1 cellular context compared by ENCODE assay signal in genomic region chr13:112333756-112334543, GRCh38.
TF ChIP-seq lines count a peak whose summit lies in the region.

No MANE protein-coding gene starts in this region.

TF ChIP-seq in SK-N-SH, 30 proteins besides CTCF, POLR2A, EP300 and RAD21 (continued from another document):
- TF ChIP-seq, protein P1, sequence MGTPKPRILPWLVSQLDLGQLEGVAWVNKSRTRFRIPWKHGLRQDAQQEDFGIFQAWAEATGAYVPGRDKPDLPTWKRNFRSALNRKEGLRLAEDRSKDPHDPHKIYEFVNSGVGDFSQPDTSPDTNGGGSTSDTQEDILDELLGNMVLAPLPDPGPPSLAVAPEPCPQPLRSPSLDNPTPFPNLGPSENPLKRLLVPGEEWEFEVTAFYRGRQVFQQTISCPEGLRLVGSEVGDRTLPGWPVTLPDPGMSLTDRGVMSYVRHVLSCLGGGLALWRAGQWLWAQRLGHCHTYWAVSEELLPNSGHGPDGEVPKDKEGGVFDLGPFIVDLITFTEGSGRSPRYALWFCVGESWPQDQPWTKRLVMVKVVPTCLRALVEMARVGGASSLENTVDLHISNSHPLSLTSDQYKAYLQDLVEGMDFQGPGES (IDR thresholded peaks at IDR 0.05; ENCODE audit: low read depth, low read length), result no peak
- no peak for TF ChIP-seq JUND (IDR thresholded peaks at IDR 0.05)
- TF ChIP-seq RFX5 (IDR thresholded peaks at IDR 0.05; ENCODE audit: low read length), result no peak
- no peak for TF ChIP-seq EZH2phosphoT487 (IDR thresholded peaks at IDR 0.05; ENCODE audit: borderline replicate concordance, low read depth)
- TF ChIP-seq MEF2A (IDR thresholded peaks at IDR 0.05; ENCODE audit: borderline replicate concordance, low read depth), result no peak
- TF ChIP-seq, protein P2, sequence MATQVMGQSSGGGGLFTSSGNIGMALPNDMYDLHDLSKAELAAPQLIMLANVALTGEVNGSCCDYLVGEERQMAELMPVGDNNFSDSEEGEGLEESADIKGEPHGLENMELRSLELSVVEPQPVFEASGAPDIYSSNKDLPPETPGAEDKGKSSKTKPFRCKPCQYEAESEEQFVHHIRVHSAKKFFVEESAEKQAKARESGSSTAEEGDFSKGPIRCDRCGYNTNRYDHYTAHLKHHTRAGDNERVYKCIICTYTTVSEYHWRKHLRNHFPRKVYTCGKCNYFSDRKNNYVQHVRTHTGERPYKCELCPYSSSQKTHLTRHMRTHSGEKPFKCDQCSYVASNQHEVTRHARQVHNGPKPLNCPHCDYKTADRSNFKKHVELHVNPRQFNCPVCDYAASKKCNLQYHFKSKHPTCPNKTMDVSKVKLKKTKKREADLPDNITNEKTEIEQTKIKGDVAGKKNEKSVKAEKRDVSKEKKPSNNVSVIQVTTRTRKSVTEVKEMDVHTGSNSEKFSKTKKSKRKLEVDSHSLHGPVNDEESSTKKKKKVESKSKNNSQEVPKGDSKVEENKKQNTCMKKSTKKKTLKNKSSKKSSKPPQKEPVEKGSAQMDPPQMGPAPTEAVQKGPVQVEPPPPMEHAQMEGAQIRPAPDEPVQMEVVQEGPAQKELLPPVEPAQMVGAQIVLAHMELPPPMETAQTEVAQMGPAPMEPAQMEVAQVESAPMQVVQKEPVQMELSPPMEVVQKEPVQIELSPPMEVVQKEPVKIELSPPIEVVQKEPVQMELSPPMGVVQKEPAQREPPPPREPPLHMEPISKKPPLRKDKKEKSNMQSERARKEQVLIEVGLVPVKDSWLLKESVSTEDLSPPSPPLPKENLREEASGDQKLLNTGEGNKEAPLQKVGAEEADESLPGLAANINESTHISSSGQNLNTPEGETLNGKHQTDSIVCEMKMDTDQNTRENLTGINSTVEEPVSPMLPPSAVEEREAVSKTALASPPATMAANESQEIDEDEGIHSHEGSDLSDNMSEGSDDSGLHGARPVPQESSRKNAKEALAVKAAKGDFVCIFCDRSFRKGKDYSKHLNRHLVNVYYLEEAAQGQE (IDR thresholded peaks at IDR 0.05; ENCODE audit: low read depth, low read length), result no peak
- no peak for TF ChIP-seq YY1 (IDR thresholded peaks at IDR 0.05; ENCODE audit: low read depth)
- no peak for TF ChIP-seq NFIC (IDR thresholded peaks at IDR 0.05; ENCODE audit: borderline replicate concordance)
- no peak for TF ChIP-seq CHD2 (IDR thresholded peaks at IDR 0.05; ENCODE audit: low read length, partially characterized antibody)
- TF ChIP-seq MXI1 (IDR thresholded peaks at IDR 0.05; ENCODE audit: low read depth, low read length), result no peak
- no peak for TF ChIP-seq TCF12 (IDR thresholded peaks at IDR 0.05)
- no peak for TF ChIP-seq USF1 (IDR thresholded peaks at IDR 0.05; ENCODE audit: borderline replicate concordance, low read depth)
- no peak for TF ChIP-seq NRF1 (IDR thresholded peaks at IDR 0.05; ENCODE audit: low read depth, low read length)
- TF ChIP-seq MAX (IDR thresholded peaks at IDR 0.05; ENCODE audit: low read depth), result no peak
TF ChIP-seq in SK-N-SH: peak in this region for 0.
